ENCODE assay signal across 10 cellular contexts in genomic region chr9:94806307-94806893, GRCh38.
DNase-seq lines count a peak whose midpoint lies in the region; ATAC-seq lines count a peak whose summit lies in the region.
"Had no signal": no experiment of that assay in that cellular context is flagged by ENCODE, and none has a peak within 500 bp of the region (broad histone marks: within the 10 kb centered on the region; RNA-seq: fewer than 3 reads in every experiment).

No MANE protein-coding gene starts in this region.

- H3K4me3 Mint-ChIP-seq in activated naive CD8-positive, alpha-beta T cell treated with anti-CD3 and anti-CD28 coated beads, Interleukin-2, amount 50 U/mL, for 24 hours, result no peak overlapping the region
- H3K4me3 Mint-ChIP-seq: activated naive CD8-positive, alpha-beta T cell treated with anti-CD3 and anti-CD28 coated beads for 36 hours had no signal

- H3K27me3 ChIP-seq in SJSA1 (replicated peaks), result no peaks in the 10 kb centered on the region

- DNase-seq in NCI-H2081 (lab: John Stamatoyannopoulos, UW) (peak; percentile 29 to 61), NCI-H2081 treated with DMSO at 0.1 percent for 48 hours (lab: John Stamatoyannopoulos, UW) (no peak), SJSA1 (ENCODE audit: low read depth in 1 of 2, low spot score in 2 of 2) (no peak), kidney glomerular epithelial cell (lab: John Stamatoyannopoulos, UW) (peak; percentile 55), HPDE6-E6E7 (ENCODE audit: extremely low spot score) (no peak), HUDEP-2 (lab: John Stamatoyannopoulos, UW; ENCODE audit: unreplicated experiment in 76 of 76) (no peak)
- no peak for DNase-seq in activated naive CD8-positive, alpha-beta T cell treated with anti-CD3 and anti-CD28 coated beads, Interleukin-2, amount 50 U/mL, for 24 hours
- DNase-seq: activated naive CD8-positive, alpha-beta T cell treated with anti-CD3 and anti-CD28 coated beads for 36 hours; NCI-H524 had no signal

- no peak overlapping the region for H3K27ac Mint-ChIP-seq in activated naive CD8-positive, alpha-beta T cell treated with anti-CD3 and anti-CD28 coated beads, Interleukin-2, amount 50 U/mL, for 24 hours
- H3K27ac Mint-ChIP-seq: activated naive CD8-positive, alpha-beta T cell treated with anti-CD3 and anti-CD28 coated beads for 36 hours had no signal

- H3K36me3 Mint-ChIP-seq in activated naive CD8-positive, alpha-beta T cell treated with anti-CD3 and anti-CD28 coated beads, Interleukin-2, amount 50 U/mL, for 24 hours (ENCODE audit: low read depth), result peaks cover 23% of the 10 kb centered on the region

- H3K27me3 Mint-ChIP-seq in activated naive CD8-positive, alpha-beta T cell treated with anti-CD3 and anti-CD28 coated beads, Interleukin-2, amount 50 U/mL, for 24 hours, result no peaks in the 10 kb centered on the region
- H3K27me3 Mint-ChIP-seq: activated naive CD8-positive, alpha-beta T cell treated with anti-CD3 and anti-CD28 coated beads for 36 hours had no signal

- peaks cover 54% of the 10 kb centered on the region for H3K4me1 ChIP-seq in SJSA1 (replicated peaks)

- H3K4me3 ChIP-seq in SJSA1, result no peak overlapping the region

- H3K9me3 Mint-ChIP-seq in activated naive CD8-positive, alpha-beta T cell treated with anti-CD3 and anti-CD28 coated beads, Interleukin-2, amount 50 U/mL, for 24 hours, result no peaks in the 10 kb centered on the region
- H3K9me3 Mint-ChIP-seq: activated naive CD8-positive, alpha-beta T cell treated with anti-CD3 and anti-CD28 coated beads for 36 hours had no signal

- H3K36me3 ChIP-seq in SJSA1, result peaks cover 23% of the 10 kb centered on the region

- no peaks in the 10 kb centered on the region for H3K9me3 ChIP-seq in SJSA1 (replicated peaks)

- ATAC-seq in activated naive CD8-positive, alpha-beta T cell treated with anti-CD3 and anti-CD28 coated beads, Interleukin-2, amount 50 U/mL, for 24 hours, result no peak

- peaks cover 36% of the 10 kb centered on the region for H3K4me1 Mint-ChIP-seq in activated naive CD8-positive, alpha-beta T cell treated with anti-CD3 and anti-CD28 coated beads, Interleukin-2, amount 50 U/mL, for 24 hours

- peak overlapping the region; percentile 72 for H3K27ac ChIP-seq in SJSA1
- peak overlapping the region; percentile 36 for H3K27ac ChIP-seq in temporal lobe (ENCODE audit: low read depth, low read length)

Comparison
In these comparisons a context has a peak if more than half of its experiments do, and no peak if none do; other contexts are left out.
1. DNase-seq: peak in NCI-H2081 (2 of 2) and kidney glomerular epithelial cell (single experiment); none in NCI-H2081 treated with DMSO at 0.1 percent for 48 hours (single experiment), SJSA1 (0 of 2), HPDE6-E6E7 (single experiment), activated naive CD8-positive, alpha-beta T cell treated with anti-CD3 and anti-CD28 coated beads, Interleukin-2, amount 50 U/mL, for 24 hours (single experiment) and HUDEP-2 (0 of 76).